ENCODE assay signal across 8 cellular contexts in genomic region chr7:129144095-129144833, GRCh38. TPM values are rescaled to one million over a fixed set of nuclear protein-coding genes. Genes with fewer than 3 reads are reported as not detected.
DNase-seq lines count a peak whose midpoint lies in the region; ATAC-seq, FAIRE-seq and TF ChIP-seq lines count a peak whose summit lies in the region.

TSS of gene TSPAN33 (plus strand) at chr7:129144707. CDS start at chr7:129144981, 274 bp downstream.

- FAIRE-seq in astrocyte (lab: Jason Lieb, UNC), result no peak

- H3K9ac ChIP-seq in astrocyte (ENCODE audit: low read length), result peak within 1 kb of the TSS; percentile 41

- H3K27ac ChIP-seq in astrocyte (ENCODE audit: low read depth, low read length), result no peak within 1 kb of the TSS

- peaks cover 2% of the 10 kb centered on the region for H3K9me3 Mint-ChIP-seq in astrocyte (ENCODE audit: unreplicated experiment)

- peak within 1 kb of the TSS; percentile 57 for H3K4me3 ChIP-seq in astrocyte (ENCODE audit: insufficient read depth, low read depth, low read length)

- peak; percentile 94 for DNase-seq in GM10266 (ENCODE audit: extremely low spot score)
- peak; percentile 92 for DNase-seq in HEK293T (ENCODE audit: extremely low spot score)
- DNase-seq in NCI-H1048 (lab: John Stamatoyannopoulos, UW), result peak; percentile 22
- DNase-seq in T-helper 17 cell, result peak; percentile 27 to 40 (median 32)
- DNase-seq in astrocyte (ENCODE audit: low read depth), result peak; percentile 47
- peak; percentile 69 to 83 for DNase-seq in hippocampal formation (lab: John Stamatoyannopoulos, UW)
- peak; percentile 90 for DNase-seq in retina
- no peak for DNase-seq in NCI-H446 treated with DMSO at 0.1 percent for 48 hours (lab: John Stamatoyannopoulos, UW)

- CTCF ChIA-PET in HEK293T (lab: Yijun Ruan, JAX), result interaction anchor here (0.6 to 1.4 kb wide), 3 partner anchors 20 to 1092 kb away, joined by 3 to 8 read pairs (median 3); no protein-coding TSS in a partner anchor

- POLR2A ChIA-PET in HEK293T (lab: Yijun Ruan, JAX), result interaction anchor here (0.9 to 1.3 kb wide), 4 partner anchors 19 to 90 kb away, joined by 3 to 4 read pairs (median 3); no protein-coding TSS in a partner anchor

- H3K4me1 ChIP-seq in astrocyte (ENCODE audit: insufficient read depth, low read length), result peaks cover 3% of the 10 kb centered on the region

- H3K4me3 Mint-ChIP-seq in T-helper 17 cell (peak within 1 kb of the TSS; percentile 93), astrocyte (ENCODE audit: unreplicated experiment) (peak within 1 kb of the TSS; percentile 83)

- no peaks in the 10 kb centered on the region for H3K79me2 ChIP-seq in astrocyte (ENCODE audit: insufficient read depth, low read length)

- H3K36me3 Mint-ChIP-seq in T-helper 17 cell (ENCODE audit: low read depth), result no peaks in the 10 kb centered on the region
- H3K36me3 Mint-ChIP-seq in astrocyte (ENCODE audit: low read depth, unreplicated experiment), result no peaks in the 10 kb centered on the region

- H3K9me3 ChIP-seq in T-helper 17 cell (ENCODE audit: control insufficient read depth, low read length, poor library complexity, severe bottlenecking), result no peaks in the 10 kb centered on the region
- H3K9me3 ChIP-seq in astrocyte (ENCODE audit: insufficient read depth, low read depth, low read length), result no peaks in the 10 kb centered on the region

- peaks cover 39% of the 10 kb centered on the region for H3K27me3 ChIP-seq in astrocyte (ENCODE audit: insufficient read depth, low read length)

- no peaks in the 10 kb centered on the region for H4K20me1 ChIP-seq in astrocyte (ENCODE audit: insufficient read depth, low read length)

- peak; percentile 88 for ATAC-seq in T-helper 17 cell

- TF ChIP-seq CTCF in GM10266 (IDR thresholded peaks at IDR 0.05; ENCODE audit: control insufficient read depth, insufficient read depth, low read depth, missing control alignments), result no peak
- TF ChIP-seq CTCF in astrocyte (IDR thresholded peaks at IDR 0.05; ENCODE audit: insufficient read depth, low read depth, low read length), result no peak

- no peaks in the 10 kb centered on the region for H3K36me3 ChIP-seq in astrocyte (ENCODE audit: insufficient read depth, low read length)

- peaks cover 60% of the 10 kb centered on the region for H3K27me3 Mint-ChIP-seq in T-helper 17 cell
- H3K27me3 Mint-ChIP-seq in astrocyte (ENCODE audit: low read depth, unreplicated experiment), result peaks cover 41% of the 10 kb centered on the region

- peak within 1 kb of the TSS; percentile 47 for H2AFZ ChIP-seq in astrocyte (ENCODE audit: low read depth, low read length)

- H3K27ac Mint-ChIP-seq in T-helper 17 cell (no peak within 1 kb of the TSS), astrocyte (ENCODE audit: unreplicated experiment) (no peak within 1 kb of the TSS)

- H3K4me1 Mint-ChIP-seq in T-helper 17 cell (peaks cover 15% of the 10 kb centered on the region), astrocyte (ENCODE audit: low read depth, unreplicated experiment) (no peaks in the 10 kb centered on the region)

- peak within 1 kb of the TSS; percentile 88 for H3K4me2 ChIP-seq in astrocyte (ENCODE audit: low read length)

TF ChIP-seq in HEK293T, 16 proteins besides CTCF, POLR2A, EP300 and RAD21:
- TF ChIP-seq ARNT (IDR thresholded peaks at IDR 0.05) (no peak), ELF4 (IDR thresholded peaks at IDR 0.05) (no peak), L3MBTL2 (conservative IDR thresholded peaks at IDR 0.05) (peak; percentile 36), TARDBP (IDR thresholded peaks at IDR 0.05) (no peak), FOXA1 (IDR thresholded peaks at IDR 0.05) (no peak), CTBP1 (IDR thresholded peaks at IDR 0.05; ENCODE audit: borderline replicate concordance) (0 out of 2 replicates have a peak, but pooled peaks have one; percentile 51), FOXK2 (IDR thresholded peaks at IDR 0.05) (no peak), PKNOX1 (IDR thresholded peaks at IDR 0.05) (peak; percentile 88), SP1 (IDR thresholded peaks at IDR 0.05) (no peak), ZNF384 (IDR thresholded peaks at IDR 0.05) (no peak), FOXM1 (IDR thresholded peaks at IDR 0.05; ENCODE audit: borderline replicate concordance) (no peak), LEF1 (IDR thresholded peaks at IDR 0.05; ENCODE audit: borderline replicate concordance) (no peak), SUZ12 (IDR thresholded peaks at IDR 0.05) (no peak), BHLHE40 (IDR thresholded peaks at IDR 0.05; ENCODE audit: borderline replicate concordance) (no peak), NFRKB (IDR thresholded peaks at IDR 0.05) (no peak), HDGF (IDR thresholded peaks at IDR 0.05; ENCODE audit: borderline replicate concordance) (no peak)

RNA-seq across cellular contexts. Expression of gene TSPAN33, which starts in this region (rescaled TPM):
- total RNA-seq in T-helper 17 cell (10 to 100 TPM in 1 of 2 donors, 1 to 10 TPM in 1; 3.8 to 68.8 TPM), astrocyte (6.5 and 6.8 TPM in 2 replicates)
